In the genomic region with DNA sequence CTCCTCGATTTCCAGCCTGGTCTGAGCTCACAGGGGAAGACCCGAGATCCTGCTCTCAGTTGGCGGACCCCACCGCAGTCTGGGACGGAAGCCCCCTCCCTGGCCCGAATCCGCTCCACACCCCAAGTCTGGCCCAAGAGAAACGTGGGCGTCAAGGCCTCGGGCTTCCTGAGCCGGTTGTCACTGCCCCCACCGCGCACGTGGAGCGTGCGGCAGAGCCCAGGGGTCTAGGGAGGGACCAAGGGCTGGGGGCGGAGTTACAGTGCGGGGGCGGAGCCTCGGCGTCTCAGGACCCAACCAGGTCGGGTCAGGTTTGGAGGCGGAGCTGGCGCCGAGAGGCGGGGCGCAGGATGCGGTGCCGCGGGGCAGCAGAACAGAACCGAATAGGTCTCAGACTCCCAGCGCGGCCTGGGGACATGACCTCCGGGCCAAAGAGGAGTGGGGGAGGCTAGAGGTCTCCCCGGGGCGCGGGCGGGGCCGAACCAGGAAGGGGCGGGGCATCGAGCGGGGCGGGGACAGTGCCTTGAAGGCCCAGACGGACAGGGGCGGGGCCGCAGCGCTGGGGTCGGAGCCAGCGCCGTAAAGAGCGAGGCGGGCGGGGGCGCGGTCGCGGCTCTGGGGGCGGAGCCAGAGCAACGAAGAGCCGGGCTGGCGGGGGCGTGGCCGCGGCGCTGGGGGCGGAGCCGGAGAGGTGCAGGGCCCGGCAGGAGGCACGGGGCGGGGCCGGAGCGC, we compare ENCODE assay signal across 1 cellular context.
A peak's percentile ranks its signal among the peaks of the same experiment; 100 is the strongest.
TF ChIP-seq lines count a peak whose summit lies in the region.

No MANE protein-coding gene starts in this region.

TF ChIP-seq in HepG2, 621 proteins besides CTCF, POLR2A, EP300 and RAD21 (continued from another document and continues in another):
- peak; percentile 61 for TF ChIP-seq PRDM10 (CRISPR knock-in tag; IDR thresholded peaks at IDR 0.05; ENCODE audit: low read depth)
- TF ChIP-seq TBX3 (IDR thresholded peaks at IDR 0.05; ENCODE audit: borderline replicate concordance): no peak
- TF ChIP-seq NCOR1 (IDR thresholded peaks at IDR 0.05; ENCODE audit: borderline replicate concordance, low read length): peak; percentile 32; the same call in 1 of the 2 replicates
- no peak for TF ChIP-seq SMARCC2 (IDR thresholded peaks at IDR 0.05)
- TF ChIP-seq, protein P1, sequence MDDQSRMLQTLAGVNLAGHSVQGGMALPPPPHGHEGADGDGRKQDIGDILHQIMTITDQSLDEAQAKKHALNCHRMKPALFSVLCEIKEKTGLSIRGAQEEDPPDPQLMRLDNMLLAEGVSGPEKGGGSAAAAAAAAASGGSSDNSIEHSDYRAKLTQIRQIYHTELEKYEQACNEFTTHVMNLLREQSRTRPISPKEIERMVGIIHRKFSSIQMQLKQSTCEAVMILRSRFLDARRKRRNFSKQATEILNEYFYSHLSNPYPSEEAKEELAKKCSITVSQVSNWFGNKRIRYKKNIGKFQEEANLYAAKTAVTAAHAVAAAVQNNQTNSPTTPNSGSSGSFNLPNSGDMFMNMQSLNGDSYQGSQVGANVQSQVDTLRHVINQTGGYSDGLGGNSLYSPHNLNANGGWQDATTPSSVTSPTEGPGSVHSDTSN (CRISPR knock-in tag; IDR thresholded peaks at IDR 0.05; ENCODE audit: borderline replicate concordance): peak; percentile 37
- no peak; the same call in 1 of the 2 replicates for TF ChIP-seq NR2F2 (IDR thresholded peaks at IDR 0.05; ENCODE audit: borderline replicate concordance, low read depth)
- peak; percentile 75; the same call in 1 of the 2 replicates for TF ChIP-seq ZNF619 (CRISPR knock-in tag; IDR thresholded peaks at IDR 0.05)
- no peak for TF ChIP-seq HNRNPH1 (optimal IDR thresholded peaks at IDR 0.05; ENCODE audit: low read depth, low read length)
- TF ChIP-seq, protein P2, sequence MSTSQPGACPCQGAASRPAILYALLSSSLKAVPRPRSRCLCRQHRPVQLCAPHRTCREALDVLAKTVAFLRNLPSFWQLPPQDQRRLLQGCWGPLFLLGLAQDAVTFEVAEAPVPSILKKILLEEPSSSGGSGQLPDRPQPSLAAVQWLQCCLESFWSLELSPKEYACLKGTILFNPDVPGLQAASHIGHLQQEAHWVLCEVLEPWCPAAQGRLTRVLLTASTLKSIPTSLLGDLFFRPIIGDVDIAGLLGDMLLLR (CRISPR knock-in tag; IDR thresholded peaks at IDR 0.05): peak; percentile 99
- TF ChIP-seq ZNF292 (CRISPR knock-in tag; IDR thresholded peaks at IDR 0.05; ENCODE audit: borderline replicate concordance, low read depth): no peak
- TF ChIP-seq ZNF44 (CRISPR knock-in tag; IDR thresholded peaks at IDR 0.05): peak; percentile 99
- TF ChIP-seq ONECUT2 (CRISPR knock-in tag; IDR thresholded peaks at IDR 0.05): peak; percentile 65; the same call in 1 of the 2 replicates
- TF ChIP-seq ZNF275 (CRISPR knock-in tag; IDR thresholded peaks at IDR 0.05; ENCODE audit: borderline replicate concordance): peak; percentile 91; the same call in 1 of the 2 replicates
- TF ChIP-seq, protein P3, sequence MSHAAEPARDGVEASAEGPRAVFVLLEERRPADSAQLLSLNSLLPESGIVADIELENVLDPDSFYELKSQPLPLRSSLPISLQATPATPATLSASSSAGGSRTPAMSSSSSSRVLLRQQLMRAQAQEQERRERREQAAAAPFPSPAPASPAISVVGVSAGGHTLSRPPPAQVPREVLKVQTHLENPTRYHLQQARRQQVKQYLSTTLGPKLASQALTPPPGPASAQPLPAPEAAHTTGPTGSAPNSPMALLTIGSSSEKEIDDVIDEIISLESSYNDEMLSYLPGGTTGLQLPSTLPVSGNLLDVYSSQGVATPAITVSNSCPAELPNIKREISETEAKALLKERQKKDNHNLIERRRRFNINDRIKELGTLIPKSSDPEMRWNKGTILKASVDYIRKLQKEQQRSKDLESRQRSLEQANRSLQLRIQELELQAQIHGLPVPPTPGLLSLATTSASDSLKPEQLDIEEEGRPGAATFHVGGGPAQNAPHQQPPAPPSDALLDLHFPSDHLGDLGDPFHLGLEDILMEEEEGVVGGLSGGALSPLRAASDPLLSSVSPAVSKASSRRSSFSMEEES (CRISPR knock-in tag; IDR thresholded peaks at IDR 0.05): peak; percentile 82
- TF ChIP-seq NFKB2 (CRISPR knock-in tag; IDR thresholded peaks at IDR 0.05; ENCODE audit: borderline replicate concordance): peak; percentile 100
- peak; percentile 96 for TF ChIP-seq ZNF350 (CRISPR knock-in tag; IDR thresholded peaks at IDR 0.05; ENCODE audit: borderline replicate concordance, low read depth)
- TF ChIP-seq DR1 (CRISPR knock-in tag; IDR thresholded peaks at IDR 0.05): peak; percentile 81
- TF ChIP-seq RFX1 (IDR thresholded peaks at IDR 0.05): no peak
- TF ChIP-seq SMAD9 (CRISPR knock-in tag; IDR thresholded peaks at IDR 0.05): peak; percentile 96
- TF ChIP-seq MXD4 (CRISPR knock-in tag; IDR thresholded peaks at IDR 0.05): peak; percentile 98
- no peak for TF ChIP-seq ZNF282 (IDR thresholded peaks at IDR 0.05; ENCODE audit: partially characterized antibody)
- no peak for TF ChIP-seq ZFP62 (CRISPR knock-in tag; IDR thresholded peaks at IDR 0.05)
- peak; percentile 91 for TF ChIP-seq ZNF451 (CRISPR knock-in tag; IDR thresholded peaks at IDR 0.05)
- no peak for TF ChIP-seq ZNF513 (CRISPR knock-in tag; conservative IDR thresholded peaks at IDR 0.05)
- no peak for TF ChIP-seq BCLAF1 (IDR thresholded peaks at IDR 0.05)
- 0 out of 2 replicates have a peak, but pooled peaks have one; percentile 55 for TF ChIP-seq HNRNPL (IDR thresholded peaks at IDR 0.05; ENCODE audit: low read depth, low read length)
- 0 out of 2 replicates have a peak, but pooled peaks have one; percentile 50 for TF ChIP-seq E2F5 (CRISPR knock-in tag; conservative IDR thresholded peaks at IDR 0.05)
- no peak for TF ChIP-seq HOXA9 (CRISPR knock-in tag; IDR thresholded peaks at IDR 0.05; ENCODE audit: borderline replicate concordance)
- peak; percentile 81; the same call in 1 of the 2 replicates for TF ChIP-seq ATF5 (CRISPR knock-in tag; IDR thresholded peaks at IDR 0.05; ENCODE audit: low read depth)
- no peak for TF ChIP-seq NR2F6 (IDR thresholded peaks at IDR 0.05)
- peak; percentile 64 for TF ChIP-seq NR2F6 (CRISPR knock-in tag; IDR thresholded peaks at IDR 0.05)
- TF ChIP-seq USF2 (IDR thresholded peaks at IDR 0.05; ENCODE audit: low read depth, low read length): no peak
- TF ChIP-seq USF2 (CRISPR knock-in tag; IDR thresholded peaks at IDR 0.05; ENCODE audit: borderline replicate concordance): peak; percentile 54; the same call in 1 of the 2 replicates
- TF ChIP-seq ZNF17 (CRISPR knock-in tag; IDR thresholded peaks at IDR 0.05): no peak
- TF ChIP-seq SP4 (CRISPR knock-in tag; IDR thresholded peaks at IDR 0.05): peak; percentile 96
- TF ChIP-seq FIP1L1 (IDR thresholded peaks at IDR 0.05; ENCODE audit: borderline replicate concordance, insufficient read depth, low read depth, low read length): no peak
- TF ChIP-seq, protein P4, sequence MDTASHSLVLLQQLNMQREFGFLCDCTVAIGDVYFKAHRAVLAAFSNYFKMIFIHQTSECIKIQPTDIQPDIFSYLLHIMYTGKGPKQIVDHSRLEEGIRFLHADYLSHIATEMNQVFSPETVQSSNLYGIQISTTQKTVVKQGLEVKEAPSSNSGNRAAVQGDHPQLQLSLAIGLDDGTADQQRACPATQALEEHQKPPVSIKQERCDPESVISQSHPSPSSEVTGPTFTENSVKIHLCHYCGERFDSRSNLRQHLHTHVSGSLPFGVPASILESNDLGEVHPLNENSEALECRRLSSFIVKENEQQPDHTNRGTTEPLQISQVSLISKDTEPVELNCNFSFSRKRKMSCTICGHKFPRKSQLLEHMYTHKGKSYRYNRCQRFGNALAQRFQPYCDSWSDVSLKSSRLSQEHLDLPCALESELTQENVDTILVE (CRISPR knock-in tag; IDR thresholded peaks at IDR 0.05): no peak; the same call in 1 of the 2 replicates
- peak; percentile 75; the same call in 1 of the 2 replicates for TF ChIP-seq TOPORS (CRISPR knock-in tag; IDR thresholded peaks at IDR 0.05)
- peak; percentile 71; the same call in 1 of the 2 replicates for TF ChIP-seq YEATS4 (CRISPR knock-in tag; IDR thresholded peaks at IDR 0.05; ENCODE audit: borderline replicate concordance)
